In genomic region chr6:157531169-157531985, GRCh38 we compare ENCODE assay signal across 1 cellular context.
A peak's percentile ranks its signal among the peaks of the same experiment; 100 is the strongest.
TF ChIP-seq lines count a peak whose summit lies in the region.

No MANE protein-coding gene starts in this region.

TF ChIP-seq in HepG2, 621 proteins besides CTCF, POLR2A, EP300 and RAD21 (continued from another document and continues in another):
- peak; percentile 100 for TF ChIP-seq PAXIP1 (CRISPR knock-in tag; conservative IDR thresholded peaks at IDR 0.05)
- TF ChIP-seq NFRKB (IDR thresholded peaks at IDR 0.05) = no peak
- TF ChIP-seq ZBTB1 (CRISPR knock-in tag; IDR thresholded peaks at IDR 0.05; ENCODE audit: borderline replicate concordance) = peak; percentile 86; the same call in 1 of the 2 replicates
- TF ChIP-seq SALL1 (CRISPR knock-in tag; IDR thresholded peaks at IDR 0.05) = peak; percentile 100
- peak; percentile 98; the same call in 1 of the 2 replicates for TF ChIP-seq MZF1 (CRISPR knock-in tag; IDR thresholded peaks at IDR 0.05; ENCODE audit: borderline replicate concordance)
- TF ChIP-seq ETS1 (CRISPR knock-in tag; IDR thresholded peaks at IDR 0.05) = peak; percentile 86
- peak; percentile 89 for TF ChIP-seq HHEX (CRISPR knock-in tag; IDR thresholded peaks at IDR 0.05)
- TF ChIP-seq ATAD3A (CRISPR knock-in tag; IDR thresholded peaks at IDR 0.05) = no peak
- peak; percentile 100 for TF ChIP-seq ZNF350 (CRISPR knock-in tag; IDR thresholded peaks at IDR 0.05; ENCODE audit: borderline replicate concordance, low read depth)
- TF ChIP-seq ZNF3 (CRISPR knock-in tag; IDR thresholded peaks at IDR 0.05) = peak; percentile 100
- 0 out of 2 replicates have a peak, but pooled peaks have one; percentile 95 for TF ChIP-seq ZNF251 (CRISPR knock-in tag; IDR thresholded peaks at IDR 0.05)
- no peak for TF ChIP-seq LBX2 (CRISPR knock-in tag; IDR thresholded peaks at IDR 0.05; ENCODE audit: borderline replicate concordance)
- peak; percentile 91; the same call in 1 of the 2 replicates for TF ChIP-seq TRAFD1 (CRISPR knock-in tag; IDR thresholded peaks at IDR 0.05; ENCODE audit: borderline replicate concordance)
- TF ChIP-seq NR3C1 (CRISPR knock-in tag; IDR thresholded peaks at IDR 0.05) = no peak
- no peak; the same call in 1 of the 2 replicates for TF ChIP-seq GRHL1 (CRISPR knock-in tag; conservative IDR thresholded peaks at IDR 0.05)
- TF ChIP-seq FOXK2 (IDR thresholded peaks at IDR 0.05) = peak; percentile 65; the same call in 1 of the 2 replicates
- no peak for TF ChIP-seq ZNF282 (IDR thresholded peaks at IDR 0.05; ENCODE audit: partially characterized antibody)
- TF ChIP-seq ZNF24 (IDR thresholded peaks at IDR 0.05) = no peak; the same call in 1 of the 2 replicates
- peak; percentile 78 for TF ChIP-seq GATAD1 (CRISPR knock-in tag; IDR thresholded peaks at IDR 0.05)
- TF ChIP-seq SKIL (CRISPR knock-in tag; IDR thresholded peaks at IDR 0.05; ENCODE audit: borderline replicate concordance) = peak; percentile 93
- peak; percentile 79 for TF ChIP-seq ZNF839 (CRISPR knock-in tag; IDR thresholded peaks at IDR 0.05; ENCODE audit: borderline replicate concordance)
- no peak for TF ChIP-seq KAT2B (IDR thresholded peaks at IDR 0.05; ENCODE audit: borderline replicate concordance, low read depth, low read length)
- TF ChIP-seq THRA (CRISPR knock-in tag; IDR thresholded peaks at IDR 0.05; ENCODE audit: borderline replicate concordance) = peak; percentile 89
- TF ChIP-seq PAF1 (CRISPR knock-in tag; IDR thresholded peaks at IDR 0.05) = no peak
- peak; percentile 41; the same call in 1 of the 2 replicates for TF ChIP-seq HNF1A (IDR thresholded peaks at IDR 0.05; ENCODE audit: low read depth)
- TF ChIP-seq HNF1A (CRISPR knock-in tag; IDR thresholded peaks at IDR 0.05; ENCODE audit: borderline replicate concordance) = peak; percentile 95
- no peak for TF ChIP-seq ELK4 (CRISPR knock-in tag; IDR thresholded peaks at IDR 0.05; ENCODE audit: borderline replicate concordance)
- peak; percentile 89; the same call in 1 of the 2 replicates for TF ChIP-seq DNMT1 (CRISPR knock-in tag; IDR thresholded peaks at IDR 0.05)
- TF ChIP-seq IRF2 (CRISPR knock-in tag; IDR thresholded peaks at IDR 0.05) = peak; percentile 97
- TF ChIP-seq U2AF2 (IDR thresholded peaks at IDR 0.05; ENCODE audit: low read depth, low read length) = 0 out of 2 replicates have a peak, but pooled peaks have one; percentile 82
- TF ChIP-seq ZNF230 (CRISPR knock-in tag; IDR thresholded peaks at IDR 0.05) = peak; percentile 96
- peak; percentile 97 for TF ChIP-seq CCDC6 (CRISPR knock-in tag; IDR thresholded peaks at IDR 0.05)
- TF ChIP-seq ZMAT5 (CRISPR knock-in tag; IDR thresholded peaks at IDR 0.05; ENCODE audit: borderline replicate concordance, low read depth) = 0 out of 2 replicates have a peak, but pooled peaks have one; percentile 65
- peak; percentile 95 for TF ChIP-seq KDM4B (CRISPR knock-in tag; IDR thresholded peaks at IDR 0.05)
- peak; percentile 92 for TF ChIP-seq ZNF431 (CRISPR knock-in tag; IDR thresholded peaks at IDR 0.05; ENCODE audit: borderline replicate concordance, low read depth)
- peak; percentile 78 for TF ChIP-seq POLR2G (IDR thresholded peaks at IDR 0.05; ENCODE audit: low read depth, low read length)
- no peak for TF ChIP-seq SOX6 (IDR thresholded peaks at IDR 0.05)
- TF ChIP-seq SOX6 (CRISPR knock-in tag; IDR thresholded peaks at IDR 0.05) = peak; percentile 98
- TF ChIP-seq ZNF260 (CRISPR knock-in tag; IDR thresholded peaks at IDR 0.05; ENCODE audit: borderline replicate concordance, low read depth) = no peak
- TF ChIP-seq KDM5B (CRISPR knock-in tag; IDR thresholded peaks at IDR 0.05; ENCODE audit: borderline replicate concordance) = peak; percentile 97
- peak; percentile 99 for TF ChIP-seq MYC (CRISPR knock-in tag; IDR thresholded peaks at IDR 0.05; ENCODE audit: borderline replicate concordance)
- TF ChIP-seq TBX2 (CRISPR knock-in tag; IDR thresholded peaks at IDR 0.05; ENCODE audit: borderline replicate concordance) = peak; percentile 99
